In genomic region chr11:57156928-57157327, GRCh38 we compare ENCODE assay signal across 2 cellular contexts.
TF ChIP-seq lines count a peak whose summit lies in the region.

No MANE protein-coding gene starts in this region.

TF ChIP-seq in HepG2, 621 proteins besides CTCF, POLR2A, EP300 and RAD21:
- peak; percentile 32; the same call in 1 of the 2 replicates for TF ChIP-seq ZNF629 (CRISPR knock-in tag; conservative IDR thresholded peaks at IDR 0.05)
- no peak for TF ChIP-seq ZNF510 (CRISPR knock-in tag; IDR thresholded peaks at IDR 0.05; ENCODE audit: low read depth)

TF ChIP-seq in H1, 55 proteins besides CTCF, POLR2A, EP300 and RAD21:
- TF ChIP-seq KDM1A (IDR thresholded peaks at IDR 0.05; ENCODE audit: borderline replicate concordance, low read length) (peak; percentile 77), KDM4A (IDR thresholded peaks at IDR 0.05; ENCODE audit: low read depth, low read length, severe bottlenecking) (no peak), JUND (IDR thresholded peaks at IDR 0.05; ENCODE audit: low read length) (no peak)
